ENCODE assay signal across 8 cellular contexts in genomic region chrX:39705299-39705698, GRCh38.
DNase-seq lines count a peak whose midpoint lies in the region; ATAC-seq, FAIRE-seq and TF ChIP-seq lines count a peak whose summit lies in the region.

No MANE protein-coding gene starts in this region.

- WGBS in K562 (ENCODE audit: insufficient coverage, low coverage, missing lambda C conversion rate): 0% methylated on average over 2 of the region's 2 CpGs

- in situ Hi-C loops in K562 (cut with MboI): no loop called here

- CTCF ChIA-PET in K562 (lab: Yijun Ruan, JAX; ENCODE audit: low intra/inter-chr PET ratio): no interaction called here

- H3K36me3 ChIP-seq in MM.1S (replicated peaks; ENCODE audit: insufficient read depth, low read length) (no peaks in the 10 kb centered on the region), K562 (ENCODE audit: control insufficient read depth, insufficient read depth, low read length) (no peaks in the 10 kb centered on the region)

- no peaks in the 10 kb centered on the region for H4K20me1 ChIP-seq in MM.1S (ENCODE audit: insufficient read depth, low read length)
- no peaks in the 10 kb centered on the region for H4K20me1 ChIP-seq in K562 (replicated peaks; ENCODE audit: control insufficient read depth, insufficient read depth, low read length)

- no TSS peak for BruUV-seq in K562 (replicated peaks; lab: Mats Ljungman, UMichigan)

- TF ChIP-seq CTCF in MM.1S (IDR thresholded peaks at IDR 0.05; ENCODE audit: low read length) (peak; percentile 10; the same call in 1 of the 2 replicates), K562 (IDR thresholded peaks at IDR 0.05 in 2 of 3, conservative IDR thresholded peaks at IDR 0.05 in 1 of 3; ENCODE audit: insufficient read depth in 2 of 3, low read depth in 1 of 3, low read length in 3 of 3) (peak; percentile 19 to 33 (median 23); a peak in 3 of 6 replicates)

- no peaks in the 10 kb centered on the region for H3F3A ChIP-seq in MM.1S (ENCODE audit: insufficient read depth, low read length)

- no peaks in the 10 kb centered on the region for H3K9me1 ChIP-seq in K562 (ENCODE audit: control insufficient read depth, insufficient read depth, low read length)

- ATAC-seq in K562 (peak; percentile 79), HG03175 (IDR thresholded peaks at IDR 0.05; ENCODE audit: unreplicated experiment) (no peak)

- H2AFZ ChIP-seq in MM.1S (ENCODE audit: low read length) (no peak overlapping the region), K562 (ENCODE audit: low read depth, low read length) (no peak overlapping the region)

- H3K4me2 ChIP-seq in MM.1S (ENCODE audit: low read depth, low read length) (no peak overlapping the region), K562 (ENCODE audit: insufficient read depth, low read length) (no peak overlapping the region)

- no peak for TF ChIP-seq POLR2A in K562 (conservative IDR thresholded peaks at IDR 0.05)

- H3K9ac ChIP-seq in MM.1S (ENCODE audit: low read length) (no peak overlapping the region), K562 (ENCODE audit: insufficient read depth in 1 of 2, low read depth in 2 of 2, low read length in 2 of 2) (no peak overlapping the region)

- H3K27ac ChIP-seq in MM.1S (ENCODE audit: low read length) (no peak overlapping the region), K562 (ENCODE audit: extremely low read depth, low read depth, low read length) (no peak overlapping the region)

- POLR2A ChIA-PET in K562 (lab: Yijun Ruan, JAX): no interaction called here

- DNase-seq in DMS 273 (lab: John Stamatoyannopoulos, UW; ENCODE audit: unreplicated experiment): peak; percentile 86
- DNase-seq in MM.1S: no peak
- DNase-seq in K562 (ENCODE audit: extremely low read depth in 1 of 4, low spot score in 3 of 4): peak in 2 of 4 experiments; percentile 18 to 25
- peak; percentile 38 for DNase-seq in left kidney (ENCODE audit: low read depth, low spot score)
- DNase-seq in NCI-H128 (lab: John Stamatoyannopoulos, UW; ENCODE audit: unreplicated experiment): no peak
- no peak for DNase-seq in epidermal melanocyte (ENCODE audit: insufficient read length, low spot score)
- DNase-seq in activated gamma-delta T cell treated with Interleukin-2 at 50 U/mL for 16 hours: no peak

- H3K79me2 ChIP-seq in MM.1S (ENCODE audit: low read length) (no peaks in the 10 kb centered on the region), K562 (ENCODE audit: control insufficient read depth, insufficient read depth, low read length) (no peaks in the 10 kb centered on the region)

- TF ChIP-seq RAD21 in K562 (CRISPR knock-in tag; conservative IDR thresholded peaks at IDR 0.05 in 1 of 2, IDR thresholded peaks at IDR 0.05 in 1 of 2): peak in 1 of 2 experiments; percentile 28; a peak in 1 of 4 replicates

- TF ChIP-seq EP300 in K562 (IDR thresholded peaks at IDR 0.05; ENCODE audit: low read length): no peak

- intact Hi-C loops in K562 (cut with micrococcal nuclease): no loop called here

- no peaks in the 10 kb centered on the region for H3K27me3 ChIP-seq in MM.1S (replicated peaks; ENCODE audit: insufficient read depth, low read length)
- H3K27me3 ChIP-seq in K562 (ENCODE audit: control insufficient read depth in 2 of 2, insufficient read depth in 2 of 2, low read length in 2 of 2): no peaks in the 10 kb centered on the region; a peak in 1 of 5 replicates

- no peak for FAIRE-seq in K562 (lab: Jason Lieb, UNC)

- H3K9me2 ChIP-seq in MM.1S (replicated peaks; ENCODE audit: insufficient read depth, low read length): no peaks in the 10 kb centered on the region

- H3K4me3 ChIP-seq in MM.1S (ENCODE audit: low read length) (no peak overlapping the region), K562 (no peak overlapping the region)

- no peaks in the 10 kb centered on the region for H3K9me3 ChIP-seq in MM.1S (replicated peaks; ENCODE audit: insufficient read depth, low read length)
- H3K9me3 ChIP-seq in K562 (replicated peaks; ENCODE audit: control insufficient read depth, insufficient read depth, low read depth, low read length): no peaks in the 10 kb centered on the region

- H3K4me1 ChIP-seq in MM.1S (ENCODE audit: low read length): no peaks in the 10 kb centered on the region
- no peaks in the 10 kb centered on the region; a peak in 1 of 5 replicates for H3K4me1 ChIP-seq in K562 (replicated peaks in 1 of 2; ENCODE audit: control insufficient read depth in 2 of 2, insufficient read depth in 2 of 2, low read length in 2 of 2)

TF ChIP-seq in K562, 482 proteins besides CTCF, POLR2A, EP300 and RAD21:
- TF ChIP-seq ZFP30 (CRISPR knock-in tag; IDR thresholded peaks at IDR 0.05; ENCODE audit: borderline replicate concordance): no peak
- no peak for TF ChIP-seq POLR2AphosphoS5 (IDR thresholded peaks at IDR 0.05; ENCODE audit: control insufficient read depth, insufficient read depth, low read depth, low read length)
- TF ChIP-seq NFXL1 (CRISPR knock-in tag; IDR thresholded peaks at IDR 0.05): no peak
- no peak for TF ChIP-seq SPI1 (IDR thresholded peaks at IDR 0.05; ENCODE audit: borderline replicate concordance, low read depth, low read length)
- no peak for TF ChIP-seq NCOR1 (IDR thresholded peaks at IDR 0.05)
- TF ChIP-seq NFE2L1 (tag; IDR thresholded peaks at IDR 0.05; ENCODE audit: borderline replicate concordance, low read depth): no peak
- TF ChIP-seq ZNF436 (CRISPR knock-in tag; IDR thresholded peaks at IDR 0.05): no peak
- TF ChIP-seq JUND (IDR thresholded peaks at IDR 0.05; ENCODE audit: borderline replicate concordance, low read depth, low read length): no peak
- TF ChIP-seq JUND (tag; IDR thresholded peaks at IDR 0.05; ENCODE audit: borderline replicate concordance, low read depth, low read length): peak; percentile 49; the same call in 1 of the 3 replicates
- peak; percentile 62 for TF ChIP-seq FOSL1 (tag; conservative IDR thresholded peaks at IDR 0.05)
- 0 out of 2 replicates have a peak, but pooled peaks have one; percentile 10 for TF ChIP-seq NFIC (IDR thresholded peaks at IDR 0.05)
- no peak for TF ChIP-seq ESRRB (CRISPR knock-in tag; IDR thresholded peaks at IDR 0.05; ENCODE audit: borderline replicate concordance)
- TF ChIP-seq CBX2 (IDR thresholded peaks at IDR 0.05; ENCODE audit: insufficient read depth, low read length, poor library complexity, severe bottlenecking): no peak
- no peak for TF ChIP-seq ZBTB9 (CRISPR knock-in tag; IDR thresholded peaks at IDR 0.05)
- TF ChIP-seq RAD51 (IDR thresholded peaks at IDR 0.05; ENCODE audit: borderline replicate concordance, low read depth): no peak
- no peak for TF ChIP-seq GATAD2A (IDR thresholded peaks at IDR 0.05)
- no peak for TF ChIP-seq FOXP4 (CRISPR knock-in tag; IDR thresholded peaks at IDR 0.05; ENCODE audit: borderline replicate concordance)

Comparison
In these comparisons a context has a peak if more than half of its experiments do, and no peak if none do; other contexts are left out.
1. DNase-seq: peak in DMS 273 (single experiment) and left kidney (single experiment); none in MM.1S (single experiment), NCI-H128 (single experiment), epidermal melanocyte (single experiment) and activated gamma-delta T cell treated with Interleukin-2 at 50 U/mL for 16 hours (single experiment).